In the genomic region with DNA sequence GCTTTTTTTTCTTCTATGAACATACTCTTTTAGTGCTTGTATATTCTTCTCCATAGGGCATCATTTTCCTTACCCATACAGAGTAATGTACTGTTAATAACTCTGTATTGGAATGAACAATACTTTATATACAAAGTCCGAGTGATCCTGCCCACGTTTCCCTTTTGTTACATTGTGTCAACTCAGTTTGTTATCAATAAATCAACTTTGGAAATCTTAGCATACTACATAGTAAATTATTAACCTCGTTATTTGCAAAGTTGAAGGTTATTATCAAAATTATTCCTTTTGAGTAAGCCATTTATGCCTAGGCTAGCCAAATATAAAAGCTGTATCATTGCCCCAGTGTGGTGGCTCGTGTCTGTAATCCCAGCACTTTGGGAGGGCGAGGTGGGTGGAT, we compare ENCODE assay signal across 34 cellular contexts.
"Had no signal": no experiment of that assay in that cellular context is flagged by ENCODE, and none has a peak within 500 bp of the region (broad histone marks: within the 10 kb centered on the region; RNA-seq: fewer than 3 reads in every experiment).

No MANE protein-coding gene starts in this region.

- H3K27ac ChIP-seq: KMS-11 had no signal

- DNase-seq: Karpas-422, KBM-7, KG1, MG63, MM.1S, MV-4-11, NCI-H1048, NCI-H1092, NCI-H1092 treated with DMSO at 0.1 percent for 48 hours, NCI-H1105, NCI-H1105 treated with DMSO at 0.1 percent for 48 hours, NCI-H1417, NCI-H1417 treated with DMSO at 0.1 percent for 48 hours, NCI-H1436, NCI-H1436 treated with DMSO at 0.1 percent for 48 hours, NCI-H146, NCI-H1694, NCI-H1694 treated with DMSO at 0.1 percent for 48 hours, NCI-H187, NCI-H187 treated with DMSO at 0.1 percent for 48 hours, NCI-H1930, NCI-H2029, NCI-H2029 treated with DMSO at 0.1 percent for 48 hours, NCI-H2081, NCI-H2081 treated with DMSO at 0.1 percent for 48 hours, NCI-H2107, NCI-H2171, NCI-H2171 treated with DMSO at 0.1 percent for 48 hours, NCI-H2227 treated with DMSO at 0.1 percent for 48 hours, NCI-H226, NCI-H345, NCI-H446, NCI-H446 treated with DMSO at 0.1 percent for 48 hours had no signal

- H3K27me3 ChIP-seq: MG63 had no signal

- H3K4me3 ChIP-seq: MG63 had no signal

- H3K36me3 ChIP-seq: MG63 had no signal

- H3K9me3 ChIP-seq: MG63 had no signal
